Comparison of ENCODE assay signal across 10 cellular contexts in the genomic region with DNA sequence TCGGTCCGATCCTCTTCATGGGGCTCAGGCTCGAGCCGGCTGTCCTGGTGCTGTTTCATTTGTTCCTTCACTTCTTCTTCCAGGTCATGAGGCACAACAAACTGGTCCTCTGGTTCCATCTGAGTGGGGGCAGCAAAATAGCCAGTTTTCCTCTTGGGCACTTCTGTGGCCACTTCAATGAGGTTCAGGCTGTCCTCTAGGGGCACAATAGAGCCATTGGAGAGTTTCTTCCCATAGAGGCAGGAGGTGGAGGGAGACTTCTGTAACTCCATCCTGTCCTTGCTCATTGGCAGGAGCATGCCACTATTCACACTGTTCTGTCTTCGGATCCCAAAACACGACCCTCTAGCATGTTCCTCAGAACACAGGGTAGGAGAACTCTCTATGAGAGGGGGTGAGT. TPM values are rescaled to one million over a fixed set of nuclear protein-coding genes. Genes with fewer than 3 reads are reported as not detected.
DNase-seq lines count a peak whose midpoint lies in the region; ATAC-seq, FAIRE-seq and TF ChIP-seq lines count a peak whose summit lies in the region.
"Had no signal": no experiment of that assay in that cellular context is flagged by ENCODE, and none has a peak within 500 bp of the region (broad histone marks: within the 10 kb centered on the region; RNA-seq: fewer than 3 reads in every experiment).

No MANE protein-coding gene starts in this region.

- no peak for TF ChIP-seq RAD21 in HepG2 (CRISPR knock-in tag; IDR thresholded peaks at IDR 0.05)

- H3K4me1 ChIP-seq in body of pancreas (peaks cover 17% of the 10 kb centered on the region), HepG2 (ENCODE audit: insufficient read depth, low read length) (no peaks in the 10 kb centered on the region)

- H3K36me3 ChIP-seq in body of pancreas (replicated peaks in 1 of 2; ENCODE audit: insufficient read depth in 1 of 2, low read depth in 2 of 2), result peaks cover 0 to 4% of the 10 kb centered on the region in 2 donors
- H3K36me3 ChIP-seq in HepG2 (replicated peaks in 1 of 2; ENCODE audit: control insufficient read depth in 1 of 2, insufficient read depth in 2 of 2, low read length in 2 of 2), result peaks cover 13 to 45% of the 10 kb centered on the region in 2 experiments; a peak in 4 of 5 replicates

- no peak overlapping the region for H3K4me2 ChIP-seq in HepG2 (ENCODE audit: low read depth, low read length)

- no peaks in the 10 kb centered on the region for H3K27me3 ChIP-seq in body of pancreas
- H3K27me3 ChIP-seq in HepG2 (ENCODE audit: control insufficient read depth in 1 of 2, insufficient read depth in 2 of 2, low read length in 2 of 2), result no peaks in the 10 kb centered on the region

- H3K27ac ChIP-seq in body of pancreas (no peak overlapping the region), HepG2 (ENCODE audit: extremely low read length, insufficient read depth, low read length) (no peak overlapping the region)

- ATAC-seq in body of pancreas (peak; percentile 31), HepG2 (peak; percentile 87), sciatic nerve (no peak)

- no peaks in the 10 kb centered on the region for H3K9me3 Mint-ChIP-seq in Calu3 (ENCODE audit: low read depth, unreplicated experiment)

- H3K9me3 ChIP-seq in body of pancreas (no peaks in the 10 kb centered on the region), HepG2 (ENCODE audit: low read length) (no peaks in the 10 kb centered on the region)

- H3K9ac ChIP-seq in HepG2 (ENCODE audit: insufficient read depth, low read depth, low read length), result no peak overlapping the region

- no peak overlapping the region for H2AFZ ChIP-seq in HepG2 (ENCODE audit: low read length)

- H3K4me3 ChIP-seq in body of pancreas (no peak overlapping the region), HepG2 (replicated peaks in 1 of 3; ENCODE audit: insufficient read depth in 1 of 3, low read depth in 2 of 3, low read length in 3 of 3) (no peak overlapping the region)

- BruUV-seq in Calu3 (replicated peaks; lab: Mats Ljungman, UMichigan) (no TSS peak), HepG2 (replicated peaks; lab: Mats Ljungman, UMichigan) (no TSS peak)

- no peaks in the 10 kb centered on the region for H3K27me3 Mint-ChIP-seq in Calu3 (ENCODE audit: unreplicated experiment)

- DNase-seq in Calu3 (peak; percentile 18), HT-29 (ENCODE audit: low spot score) (peak; percentile 41), body of pancreas (no peak), HepG2 (ENCODE audit: low spot score) (peak; percentile 31), NAMALWA (ENCODE audit: low spot score) (no peak), T1000 (lab: John Stamatoyannopoulos, UW) (no peak), sciatic nerve (ENCODE audit: low spot score) (no peak), RCC 7860 (ENCODE audit: low spot score) (no peak)
- DNase-seq: activated gamma-delta T cell had no signal

- 89 to 95% methylated on average over 6 of the region's 6 CpGs for WGBS in body of pancreas, 2 donors
- WGBS in HepG2 (ENCODE audit: low lambda C conversion rate), result 88% methylated on average over 6 of the region's 6 CpGs

- in situ Hi-C loops in HepG2 (cut with HindIII; ENCODE audit: extremely low pct_ligation_motif_present, low pct_unique_long_range_greater_than_20kb), result no loop called here

- TF ChIP-seq CTCF in Calu3 (IDR thresholded peaks at IDR 0.05; ENCODE audit: unreplicated experiment) (peak; percentile 47), body of pancreas (IDR thresholded peaks at IDR 0.05) (peak in 4 of 7 experiments; percentile 22 to 32 (median 23)), HepG2 (CRISPR knock-in tag; IDR thresholded peaks at IDR 0.05) (peak; percentile 61)

- CTCF ChIA-PET in Calu3 (lab: Charles Lee), result no interaction called here
- CTCF ChIA-PET in HepG2 (lab: Yijun Ruan, JAX; ENCODE audit: low intra/inter-chr PET ratio, low total read pairs), result no interaction called here

- POLR2A ChIA-PET in HepG2 (lab: Yijun Ruan, JAX), result no interaction called here

- intact Hi-C loops in Calu3 (cut with micrococcal nuclease; ENCODE audit: unreplicated experiment) (loop anchor here (10.0 kb wide), 2 partner anchors 96 to 316 kb away; no protein-coding TSS in a partner anchor), body of pancreas (cut with DNase I) (no loop called here), HepG2 (cut with micrococcal nuclease; ENCODE audit: unreplicated experiment) (loop anchor here (1.0 kb wide), 1 partner anchor 97 kb away; no protein-coding TSS in a partner anchor), sciatic nerve (cut with DNase I) (no loop called here)

- TF ChIP-seq EP300 in HepG2 (IDR thresholded peaks at IDR 0.05; ENCODE audit: low read depth in 2 of 2, low read length in 2 of 2) (no peak), HepG2 (CRISPR knock-in tag; IDR thresholded peaks at IDR 0.05; ENCODE audit: borderline replicate concordance) (no peak)

- H3K36me3 Mint-ChIP-seq in Calu3 (ENCODE audit: insufficient read depth, unreplicated experiment), result peaks cover 12% of the 10 kb centered on the region

- H3K27ac Mint-ChIP-seq in Calu3 (ENCODE audit: unreplicated experiment), result no peak overlapping the region

- FAIRE-seq in HepG2 (lab: Jason Lieb, UNC) (peak; percentile 68), RCC 7860 (lab: Jason Lieb, UNC) (no peak)
- FAIRE-seq: G401.6 had no signal

- H4K20me1 ChIP-seq in HepG2 (ENCODE audit: insufficient read depth, low read length), result peaks cover 4% of the 10 kb centered on the region; the same call in 1 of the 2 replicates

- no peak for TF ChIP-seq POLR2A in body of pancreas (IDR thresholded peaks at IDR 0.05)
- no peak for TF ChIP-seq POLR2A in HepG2 (IDR thresholded peaks at IDR 0.05; ENCODE audit: insufficient read depth in 1 of 2, low read depth in 2 of 2, low read length in 2 of 2)

- H3K4me3 Mint-ChIP-seq in Calu3 (ENCODE audit: low read depth, unreplicated experiment), result no peak overlapping the region

- no peaks in the 10 kb centered on the region for H3K4me1 Mint-ChIP-seq in Calu3 (ENCODE audit: low read depth, unreplicated experiment)

- H3K79me2 ChIP-seq in HepG2 (ENCODE audit: insufficient read depth, low read length), result no peaks in the 10 kb centered on the region

TF ChIP-seq in HepG2, 621 proteins besides CTCF, POLR2A, EP300 and RAD21 (continues in another document):
- TF ChIP-seq KLF11 (CRISPR knock-in tag; IDR thresholded peaks at IDR 0.05), result no peak

RNA-seq across cellular contexts. Expression of a gene that starts 22.9 kb away (rescaled TPM):
- total RNA-seq in Calu3 (2022) (38.4 and 40.1 TPM in 2 replicates), body of pancreas (10 to 100 TPM; 14.5 to 58.7 TPM), HepG2 (2016; rRNA removed; fragmentation: Illumina TruSeq; extraction: Trizol) (3.6 and 5.6 TPM in 2 replicates), sciatic nerve (0.36 TPM)
- 45.7 and 50.8 TPM in 2 replicates for total RNA-seq in HT-29 (2014; rRNA removed; shearing (Covaris generic))
- 0.88 and 0.91 TPM in 2 replicates for total RNA-seq in HepG2 (2016; cell fraction: cytosol; rRNA removed; fragmentation: Illumina TruSeq; extraction: Trizol; ENCODE audit: low read depth)
- total RNA-seq in HepG2 (2016; cell fraction: insoluble cytoplasmic fraction; rRNA removed; fragmentation: Illumina TruSeq; extraction: Trizol), result 3.1 and 5.2 TPM in 2 replicates
- 1.8 and 2.1 TPM in 2 replicates for total RNA-seq in HepG2 (2016; cell fraction: membrane; rRNA removed; fragmentation: Illumina TruSeq; extraction: Trizol)
- 5.3 and 5.6 TPM in 2 replicates for total RNA-seq in HepG2 (2016; cell fraction: nucleus; rRNA removed; fragmentation: Illumina TruSeq; extraction: Trizol)
- 4.8 and 5.0 TPM in 2 replicates for polyA plus RNA-seq in HepG2 (2011; rRNA removed)
- 4.8 and 5.7 TPM in 2 replicates for polyA plus RNA-seq in HepG2 (2011; cell fraction: cytosol; rRNA removed)
- 4.2 TPM in 2 replicates for polyA plus RNA-seq in HepG2 (2011; cell fraction: nucleus; rRNA removed)
- polyA plus RNA-seq in HepG2 (2012), result 5.5 and 6.5 TPM in 2 replicates
- 0.61 and 0.77 TPM in 2 replicates for polyA plus RNA-seq in HepG2 (2016; cell fraction: cytosol; fragmentation: Illumina TruSeq; extraction: Trizol; ENCODE audit: low read depth)
- 4.0 and 4.4 TPM in 2 replicates for polyA plus RNA-seq in HepG2 (2016; cell fraction: insoluble cytoplasmic fraction; fragmentation: Illumina TruSeq; extraction: Trizol; ENCODE audit: low read depth)
- polyA plus RNA-seq in HepG2 (2016; cell fraction: membrane; fragmentation: Illumina TruSeq; extraction: Trizol; ENCODE audit: low read depth), result 1.1 and 1.4 TPM in 2 replicates
- polyA plus RNA-seq in HepG2 (2016; cell fraction: nucleus; fragmentation: Illumina TruSeq; extraction: Trizol; ENCODE audit: insufficient read depth, low read depth), result 9.4 and 10.1 TPM in 2 replicates
- 10.3 TPM in 1 of 2 replicates, not detected in the other for polyA minus RNA-seq in HepG2 (2011; rRNA and poly(A)+ RNA removed; ENCODE audit: low replicate concordance)
- 2.8 and 3.6 TPM in 2 replicates for polyA minus RNA-seq in HepG2 (2011; cell fraction: cytosol; rRNA and poly(A)+ RNA removed)
- polyA minus RNA-seq in HepG2 (2011; cell fraction: nucleus; rRNA and poly(A)+ RNA removed), result 6.2 and 7.7 TPM in 2 replicates

Comparison
In these comparisons a context has a peak if more than half of its experiments do, and no peak if none do; other contexts are left out.
1. DNase-seq: peak in Calu3 (single experiment), HT-29 (single experiment) and HepG2 (single experiment); none in body of pancreas (0 of 4), NAMALWA (single experiment), T1000 (single experiment), sciatic nerve (single experiment) and RCC 7860 (single experiment).
2. intact Hi-C loops: an anchor here in Calu3 (10.0 kb wide) and HepG2 (1.0 kb wide); none called in body of pancreas and sciatic nerve.
3. Peak in every context shown above with its lines, with median percentiles within 50 percentile points of each other: CTCF ChIP-seq.